8 cellular contexts compared by ENCODE assay signal in the genomic region with DNA sequence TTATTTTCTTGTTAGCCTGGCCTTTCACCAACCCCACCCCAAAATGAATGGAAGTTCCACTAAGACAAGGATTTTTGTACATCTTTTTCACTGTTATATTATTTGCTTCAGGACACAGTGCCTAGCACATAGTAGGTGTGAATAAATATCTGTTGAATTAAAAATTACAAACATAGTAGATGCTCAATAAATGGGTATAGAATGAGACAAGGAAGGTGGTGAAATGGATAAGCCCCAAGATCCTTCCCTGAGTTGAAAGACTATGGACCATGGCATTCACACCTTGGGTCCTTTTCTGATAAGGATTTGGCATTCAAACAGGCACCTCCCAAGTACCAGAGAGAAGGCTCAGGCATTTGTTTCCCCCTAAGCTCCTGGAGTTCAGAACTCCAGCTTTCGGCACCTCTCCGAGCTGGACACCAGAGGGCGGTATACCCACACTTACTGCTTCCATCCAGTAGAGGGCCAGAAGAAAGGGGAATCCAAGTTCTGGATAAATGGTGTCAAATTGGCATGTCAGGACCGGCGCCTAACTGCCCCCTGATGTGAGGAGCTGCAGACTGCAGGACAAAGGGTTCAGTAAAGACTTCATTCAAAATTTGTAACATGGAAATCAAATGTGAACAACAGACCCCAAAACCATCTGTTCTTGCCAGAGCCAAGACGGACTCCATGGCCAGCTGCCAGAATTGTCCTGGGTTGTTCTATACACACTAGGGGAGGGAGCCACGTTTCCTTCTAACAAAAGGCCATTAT.
DNase-seq lines count a peak whose midpoint lies in the region; ATAC-seq and TF ChIP-seq lines count a peak whose summit lies in the region.

No MANE protein-coding gene starts in this region.

- peak overlapping the region; percentile 39 for H3K4me3 ChIP-seq in epithelial cell of proximal tubule (ENCODE audit: low read depth, low read length)

- TF ChIP-seq CTCF in epithelial cell of proximal tubule (conservative IDR thresholded peaks at IDR 0.05; ENCODE audit: low read depth, low read length): peak; percentile 96

- ATAC-seq in GM18907 (IDR thresholded peaks at IDR 0.05; ENCODE audit: unreplicated experiment) (peak; percentile 90), HG03521 (IDR thresholded peaks at IDR 0.05; ENCODE audit: unreplicated experiment) (peak; percentile 83)

- DNase-seq in AG20443 (ENCODE audit: low spot score): peak; percentile 69
- DNase-seq in NCI-H82 treated with DMSO at 0.1 percent for 48 hours (lab: John Stamatoyannopoulos, UW; ENCODE audit: unreplicated experiment): peak; percentile 40
- DNase-seq in activated CD8-positive, alpha-beta memory T cell treated with anti-CD3 and anti-CD28 coated beads, Interleukin-2, amount 50 U/mL, for 24 hours (ENCODE audit: extremely low read depth): peak; percentile 2
- DNase-seq in epithelial cell of proximal tubule (ENCODE audit: low read depth): no peak
- DNase-seq in myocyte (ENCODE audit: low read depth): peak; percentile 67
- peak; percentile 8 to 26 for DNase-seq in stimulated activated CD8-positive, alpha-beta memory T cell treated with anti-CD3 and anti-CD28 coated beads, Interleukin-7, amount 100 ng/mL, for 48 hours (ENCODE audit: extremely low read depth in 1 of 2, low read depth in 1 of 2)
